2 cellular contexts compared by ENCODE assay signal in genomic region chr20:2840138-2840966, GRCh38.
TF ChIP-seq lines count a peak whose summit lies in the region.

Gene PCED1A, minus strand, starts transcription at chr20:2840655. Its CDS starts 743 bp downstream, at chr20:2839912.
Gene VPS16, plus strand, starts transcription at chr20:2840745. Its CDS starts 30 bp downstream, at chr20:2840775.

TF ChIP-seq in A549, 52 proteins besides CTCF, POLR2A, EP300 and RAD21 (continued from another document):
- TF ChIP-seq ATOH8 (CRISPR knock-in tag; IDR thresholded peaks at IDR 0.05; ENCODE audit: low read depth) = peak; percentile 57
- TF ChIP-seq MAX (IDR thresholded peaks at IDR 0.05) = peak; percentile 97
- peak; percentile 84; the same call in 1 of the 2 replicates for TF ChIP-seq TFCP2L1 (CRISPR knock-in tag; IDR thresholded peaks at IDR 0.05)
- TF ChIP-seq ZC3H11A (IDR thresholded peaks at IDR 0.05) = no peak
- TF ChIP-seq EHMT2 (IDR thresholded peaks at IDR 0.05; ENCODE audit: low read depth) = no peak; the same call in 1 of the 2 replicates
- TF ChIP-seq ZSCAN20 (CRISPR knock-in tag; IDR thresholded peaks at IDR 0.05) = no peak
- TF ChIP-seq HOXB5 (CRISPR knock-in tag; IDR thresholded peaks at IDR 0.05) = peak; percentile 89
- no peak for TF ChIP-seq REST (IDR thresholded peaks at IDR 0.05)
- TF ChIP-seq RARB (CRISPR knock-in tag; IDR thresholded peaks at IDR 0.05) = no peak
- TF ChIP-seq E2F6 (IDR thresholded peaks at IDR 0.05; ENCODE audit: borderline replicate concordance, low read depth) = peak; percentile 98
- peak; percentile 95 for TF ChIP-seq USF2 (IDR thresholded peaks at IDR 0.05)
- TF ChIP-seq PHF8 (IDR thresholded peaks at IDR 0.05; ENCODE audit: borderline replicate concordance, low read depth) = peak; percentile 99
- peak; percentile 79 to 95; a peak in 4 of 5 replicates for TF ChIP-seq JUN (IDR thresholded peaks at IDR 0.05)
- peak; percentile 76; the same call in 1 of the 2 replicates for TF ChIP-seq MYC (IDR thresholded peaks at IDR 0.05; ENCODE audit: borderline replicate concordance, low read length)
- no peak for TF ChIP-seq CHD2 (IDR thresholded peaks at IDR 0.05; ENCODE audit: low read length, partially characterized antibody)
- TF ChIP-seq MAFK (IDR thresholded peaks at IDR 0.05; ENCODE audit: partially characterized antibody) = no peak
- 0 out of 2 replicates have a peak, but pooled peaks have one; percentile 47 for TF ChIP-seq KDM1A (IDR thresholded peaks at IDR 0.05; ENCODE audit: low read depth)
- TF ChIP-seq ZFP36 (IDR thresholded peaks at IDR 0.05; ENCODE audit: borderline replicate concordance, partially characterized antibody) = no peak
- no peak for TF ChIP-seq FOSB (CRISPR knock-in tag; IDR thresholded peaks at IDR 0.05)
- peak; percentile 81; the same call in 1 of the 2 replicates for TF ChIP-seq HOXB13 (CRISPR knock-in tag; IDR thresholded peaks at IDR 0.05; ENCODE audit: low read depth)
- peak; percentile 78; the same call in 1 of the 2 replicates for TF ChIP-seq RNF2 (IDR thresholded peaks at IDR 0.05; ENCODE audit: borderline replicate concordance, low read depth)

TF ChIP-seq in WTC11, 78 proteins besides CTCF, POLR2A, EP300 and RAD21 (continued from another document and continues in another):
- TF ChIP-seq PRDM15 (CRISPR knock-in tag; IDR thresholded peaks at IDR 0.05) (no peak; the same call in none of the 2 replicates), ATF1 (CRISPR knock-in tag; IDR thresholded peaks at IDR 0.05) (0 out of 2 replicates have a peak, but pooled peaks have one; percentile 64), ATF6 (CRISPR knock-in tag; IDR thresholded peaks at IDR 0.05) (no peak), ESRRA (CRISPR knock-in tag; IDR thresholded peaks at IDR 0.05; ENCODE audit: borderline replicate concordance) (peak; percentile 71), ZNF425 (CRISPR knock-in tag; conservative IDR thresholded peaks at IDR 0.05) (no peak), AR (CRISPR knock-in tag; IDR thresholded peaks at IDR 0.05) (no peak), ZNF416 (CRISPR knock-in tag; IDR thresholded peaks at IDR 0.05) (peak; percentile 67; the same call in 1 of the 2 replicates), MLX (CRISPR knock-in tag; IDR thresholded peaks at IDR 0.05) (no peak), SMAD3 (CRISPR knock-in tag; IDR thresholded peaks at IDR 0.05; ENCODE audit: borderline replicate concordance) (no peak; the same call in 1 of the 2 replicates), ATF2 (CRISPR knock-in tag; IDR thresholded peaks at IDR 0.05; ENCODE audit: borderline replicate concordance, low read depth) (peak; percentile 18; the same call in 1 of the 2 replicates), ZNF281 (CRISPR knock-in tag; IDR thresholded peaks at IDR 0.05) (no peak), HMGA2 (CRISPR knock-in tag; IDR thresholded peaks at IDR 0.05) (no peak), GABPB1 (CRISPR knock-in tag; IDR thresholded peaks at IDR 0.05) (peak; percentile 86), FOXP1 (CRISPR knock-in tag; IDR thresholded peaks at IDR 0.05; ENCODE audit: borderline replicate concordance) (peak; percentile 83; the same call in 1 of the 2 replicates), AFF4 (CRISPR knock-in tag; IDR thresholded peaks at IDR 0.05; ENCODE audit: borderline replicate concordance) (no peak), SMAD4 (CRISPR knock-in tag; IDR thresholded peaks at IDR 0.05) (no peak), ZNF317 (CRISPR knock-in tag; IDR thresholded peaks at IDR 0.05; ENCODE audit: borderline replicate concordance, low read depth) (0 out of 2 replicates have a peak, but pooled peaks have one; percentile 51), NR1H2 (CRISPR knock-in tag; IDR thresholded peaks at IDR 0.05) (peak; percentile 59), ZNF138 (CRISPR knock-in tag; conservative IDR thresholded peaks at IDR 0.05) (peak; percentile 71), NFATC4 (CRISPR knock-in tag; IDR thresholded peaks at IDR 0.05) (no peak), FOXJ3 (CRISPR knock-in tag; IDR thresholded peaks at IDR 0.05; ENCODE audit: borderline replicate concordance) (no peak), NFYB (CRISPR knock-in tag; conservative IDR thresholded peaks at IDR 0.05; ENCODE audit: low read depth) (0 out of 2 replicates have a peak, but pooled peaks have one; percentile 16)
